In the genomic region with DNA sequence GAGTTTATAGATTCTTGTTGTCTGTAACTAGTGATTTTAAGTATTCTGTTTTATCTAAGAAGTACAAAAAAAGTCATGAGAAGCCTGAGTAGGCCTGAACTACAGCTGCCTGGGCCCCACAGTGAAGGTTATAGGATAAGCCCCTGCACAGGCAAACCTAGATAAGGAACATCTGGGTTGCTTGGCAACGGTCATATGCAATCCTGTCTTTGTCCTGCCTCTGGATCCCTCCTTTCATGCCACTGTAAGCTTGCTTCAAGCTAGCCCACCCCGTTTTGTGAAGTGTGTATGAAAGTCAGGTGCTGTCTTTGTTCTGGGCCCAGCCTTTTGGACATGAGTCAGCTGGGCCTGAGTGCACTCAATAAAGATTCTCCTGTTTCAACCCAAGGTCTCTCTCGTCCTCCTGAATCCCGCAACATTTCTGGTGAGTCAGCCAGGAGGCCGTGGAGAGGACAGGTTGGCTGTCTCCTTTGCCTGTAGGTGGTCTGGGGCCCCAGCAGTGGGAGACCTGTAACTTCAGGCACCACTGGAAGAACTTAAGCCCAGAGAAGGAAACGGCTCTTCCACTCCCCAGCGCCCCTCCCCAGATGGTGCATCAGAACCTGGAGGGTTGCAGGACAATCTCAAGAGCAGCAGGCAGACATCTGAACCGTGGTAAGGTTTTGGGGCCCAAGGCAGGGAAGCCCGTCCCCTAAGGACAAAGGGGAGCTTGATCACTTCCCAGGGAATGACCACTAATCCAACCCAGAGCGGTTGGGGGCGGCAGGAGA, we compare ENCODE assay signal across 16 cellular contexts. TPM values are rescaled to one million over a fixed set of nuclear protein-coding genes. Genes with fewer than 3 reads are reported as not detected.
DNase-seq lines count a peak whose midpoint lies in the region; ATAC-seq and TF ChIP-seq lines count a peak whose summit lies in the region.
"Had no signal": no experiment of that assay in that cellular context is flagged by ENCODE, and none has a peak within 500 bp of the region (broad histone marks: within the 10 kb centered on the region; RNA-seq: fewer than 3 reads in every experiment).

No MANE protein-coding gene starts in this region.

- no peak for TF ChIP-seq RAD21 in SK-N-SH (IDR thresholded peaks at IDR 0.05; ENCODE audit: low read length)

- H3K27me3 ChIP-seq in heart right ventricle (no peaks in the 10 kb centered on the region), SK-N-SH (ENCODE audit: insufficient read depth) (no peaks in the 10 kb centered on the region), tibial nerve (no peaks in the 10 kb centered on the region), prostate gland (replicated peaks; ENCODE audit: insufficient read depth) (no peaks in the 10 kb centered on the region)
- H3K27me3 ChIP-seq: transverse colon had no signal

- H4K20me1 ChIP-seq in SK-N-SH (ENCODE audit: insufficient read depth) = no peaks in the 10 kb centered on the region

- H3K9me2 ChIP-seq in SK-N-SH = no peaks in the 10 kb centered on the region

- WGBS in heart right ventricle, 2 donors = 77% methylated on average over 11 of the region's 11 CpGs
- WGBS in SK-N-SH (ENCODE audit: low lambda C conversion rate) = 63% methylated on average over 9 of the region's 11 CpGs
- WGBS in tibial nerve, 2 donors = 63 to 75% methylated on average over 11 of the region's 11 CpGs
- 82% methylated on average over 11 of the region's 11 CpGs for WGBS in prostate gland

- H3K36me3 ChIP-seq in heart right ventricle (no peaks in the 10 kb centered on the region), SK-N-SH (replicated peaks in 1 of 2; ENCODE audit: control insufficient read depth in 1 of 2, insufficient read depth in 2 of 2, low read length in 1 of 2) (no peaks in the 10 kb centered on the region), tibial nerve (no peaks in the 10 kb centered on the region), prostate gland (no peaks in the 10 kb centered on the region)
- H3K36me3 ChIP-seq: transverse colon had no signal

- no peak overlapping the region for H3K4me2 ChIP-seq in SK-N-SH

- CTCF ChIA-PET in SK-N-SH (lab: Yijun Ruan, JAX) = interaction anchor here (1.1 to 1.9 kb wide), 2 partner anchors 9 to 1275 kb away, joined by 3 to 11 read pairs; a partner anchor contains a TSS

- H3K4me3 ChIP-seq in heart right ventricle (peak overlapping the region in 6 of 10 donors; percentile 45 to 59 (median 54)), SK-N-SH (ENCODE audit: low read depth in 2 of 2, low read length in 1 of 2) (no peak overlapping the region; a peak in 1 of 4 replicates), fibroblast of pulmonary artery (replicated peaks; ENCODE audit: low read depth, low read length) (no peak overlapping the region), tibial nerve (peak overlapping the region in 3 of 4 donors; percentile 14 to 56 (median 37)), prostate gland (no peak overlapping the region)

- no peaks in the 10 kb centered on the region for H3K79me2 ChIP-seq in SK-N-SH (ENCODE audit: insufficient read depth)
- H3K79me2 ChIP-seq: parathyroid adenoma had no signal

- POLR2A ChIA-PET in SK-N-SH (lab: Yijun Ruan, JAX) = interaction anchor here (1.1 kb wide), 1 partner anchor 31 kb away, joined by 7 read pairs; a partner anchor contains a TSS

- no peak overlapping the region for H3K27ac ChIP-seq in heart right ventricle
- peak overlapping the region in 1 of 2 experiments; percentile 72; a peak in 2 of 4 replicates for H3K27ac ChIP-seq in SK-N-SH (ENCODE audit: low read depth in 2 of 2, low read length in 1 of 2)
- peak overlapping the region in 2 of 4 donors; percentile 45 to 66 for H3K27ac ChIP-seq in tibial nerve
- no peak overlapping the region for H3K27ac ChIP-seq in prostate gland
- H3K27ac ChIP-seq: parathyroid adenoma, transverse colon had no signal

- TF ChIP-seq CTCF in heart right ventricle (IDR thresholded peaks at IDR 0.05) (no peak), SK-N-SH (IDR thresholded peaks at IDR 0.05) (no peak), fibroblast of pulmonary artery (IDR thresholded peaks at IDR 0.05; ENCODE audit: low read length, missing control alignments) (no peak), tibial nerve (IDR thresholded peaks at IDR 0.05) (no peak), prostate gland (IDR thresholded peaks at IDR 0.05) (no peak)

- intact Hi-C loops in heart right ventricle (cut with DNase I) (loop anchor here in 2 of 10 donors (10.0 kb wide), 2 partner anchors 187 to 683 kb away; no protein-coding TSS in a partner anchor), cardiac septum (cut with DNase I) (no loop called here), prostate gland (cut with DNase I) (no loop called here)

- DNase-seq in heart right ventricle (no peak), cardiac septum (ENCODE audit: low spot score) (no peak), SK-N-SH (peak; percentile 30), fibroblast of pulmonary artery (ENCODE audit: low read depth) (peak; percentile 67), tibial nerve (ENCODE audit: low spot score in 2 of 2) (no peak), prostate gland (ENCODE audit: low spot score) (no peak)
- DNase-seq: activated CD4-positive, alpha-beta memory T cell treated with anti-CD3 and anti-CD28 coated beads, Interleukin-2, amount 10 ng/mL, durations not matched to agents 7 days and 5 days; activated naive CD8-positive, alpha-beta T cell treated with anti-CD3 and anti-CD28 coated beads for 36 hours; AML-193; kidney; NCI-H2029; SHP77 treated with DMSO at 0.1 percent for 48 hours; transverse colon had no signal

- no peak for ATAC-seq in heart right ventricle
- no peak for ATAC-seq in GM18861 (IDR thresholded peaks at IDR 0.05; ENCODE audit: unreplicated experiment)
- ATAC-seq in GM21576 (IDR thresholded peaks at IDR 0.05; ENCODE audit: unreplicated experiment) = no peak

- TF ChIP-seq EP300 in SK-N-SH (IDR thresholded peaks at IDR 0.05; ENCODE audit: borderline replicate concordance in 1 of 2, low read depth in 1 of 2, low read length in 1 of 2) (no peak), tibial nerve (IDR thresholded peaks at IDR 0.05) (no peak)

- H3K9me3 ChIP-seq in heart right ventricle = no peaks in the 10 kb centered on the region
- H3K9me3 ChIP-seq in SK-N-SH = peaks cover 6% of the 10 kb centered on the region; the same call in 1 of the 2 replicates
- peaks cover 0 to 4% (median 0%) of the 10 kb centered on the region in 4 donors for H3K9me3 ChIP-seq in tibial nerve
- H3K9me3 ChIP-seq in prostate gland = no peaks in the 10 kb centered on the region
- H3K9me3 ChIP-seq: transverse colon had no signal

- H3K4me1 ChIP-seq in heart right ventricle (peaks cover 0 to 33% (median 22%) of the 10 kb centered on the region in 9 donors), SK-N-SH (ENCODE audit: control insufficient read depth in 1 of 2, insufficient read depth in 2 of 2, low read depth in 1 of 2, low read length in 1 of 2) (peaks cover 0 to 28% of the 10 kb centered on the region in 2 experiments; a peak in 2 of 4 replicates), tibial nerve (peaks cover 0 to 22% (median 0%) of the 10 kb centered on the region in 4 donors), prostate gland (replicated peaks) (no peaks in the 10 kb centered on the region)
- H3K4me1 ChIP-seq: parathyroid adenoma had no signal

- no peak overlapping the region for H2AFZ ChIP-seq in SK-N-SH (ENCODE audit: low read depth)
- H2AFZ ChIP-seq: parathyroid adenoma had no signal

- TF ChIP-seq POLR2A in tibial nerve (IDR thresholded peaks at IDR 0.05) (no peak), prostate gland (IDR thresholded peaks at IDR 0.05) (no peak)

- H3K9ac ChIP-seq in SK-N-SH = no peak overlapping the region
- H3K9ac ChIP-seq: parathyroid adenoma had no signal

- H3F3A ChIP-seq in SK-N-SH (replicated peaks; ENCODE audit: insufficient read depth) = no peaks in the 10 kb centered on the region

TF ChIP-seq in SK-N-SH, 30 proteins besides CTCF, POLR2A, EP300 and RAD21:
- no peak for TF ChIP-seq SIN3A (IDR thresholded peaks at IDR 0.05; ENCODE audit: borderline replicate concordance, low read depth, low read length)
- TF ChIP-seq ELF1 (IDR thresholded peaks at IDR 0.05) = no peak
- peak; percentile 10; the same call in 1 of the 2 replicates for TF ChIP-seq GATA2 (CRISPR knock-in tag; IDR thresholded peaks at IDR 0.05)
- TF ChIP-seq FOXM1 (IDR thresholded peaks at IDR 0.05; ENCODE audit: low read depth) = no peak
- TF ChIP-seq, protein P1, sequence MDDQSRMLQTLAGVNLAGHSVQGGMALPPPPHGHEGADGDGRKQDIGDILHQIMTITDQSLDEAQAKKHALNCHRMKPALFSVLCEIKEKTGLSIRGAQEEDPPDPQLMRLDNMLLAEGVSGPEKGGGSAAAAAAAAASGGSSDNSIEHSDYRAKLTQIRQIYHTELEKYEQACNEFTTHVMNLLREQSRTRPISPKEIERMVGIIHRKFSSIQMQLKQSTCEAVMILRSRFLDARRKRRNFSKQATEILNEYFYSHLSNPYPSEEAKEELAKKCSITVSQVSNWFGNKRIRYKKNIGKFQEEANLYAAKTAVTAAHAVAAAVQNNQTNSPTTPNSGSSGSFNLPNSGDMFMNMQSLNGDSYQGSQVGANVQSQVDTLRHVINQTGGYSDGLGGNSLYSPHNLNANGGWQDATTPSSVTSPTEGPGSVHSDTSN (IDR thresholded peaks at IDR 0.05) = no peak
- TF ChIP-seq JUND (IDR thresholded peaks at IDR 0.05) = no peak
- no peak for TF ChIP-seq MXI1 (IDR thresholded peaks at IDR 0.05; ENCODE audit: low read depth, low read length)

RNA-seq across cellular contexts. Expression of a gene that starts 8.2 kb away (rescaled TPM):
- total RNA-seq in heart right ventricle = 1 to 10 TPM in 7 of 10 donors, under 1 TPM in 3; 0.80 to 2.2 (median 1.6) TPM
- polyA plus RNA-seq in heart right ventricle = under 1 TPM; 0.10 to 0.51 TPM
- total RNA-seq in cardiac septum = 3.9 TPM
- not detected in 2 replicates for polyA plus RNA-seq in SK-N-SH (2012; rRNA removed)
- not detected in 2 replicates for polyA plus RNA-seq in SK-N-SH (2012; cell fraction: cytosol; rRNA removed)
- not detected in 2 replicates for polyA plus RNA-seq in SK-N-SH (2012; cell fraction: nucleus; rRNA removed)
- total RNA-seq in tibial nerve = not detected
- under 1 TPM in 1 of 2 donors, not detected in 1; 0.91 TPM for total RNA-seq in prostate gland
- total RNA-seq: activated CD4-positive, alpha-beta memory T cell treated with anti-CD3 and anti-CD28 coated beads, Interleukin-2, amount 10 ng/mL, durations not matched to agents 7 days and 5 days; activated naive CD8-positive, alpha-beta T cell treated with anti-CD3 and anti-CD28 coated beads for 36 hours; transverse colon had no signal

RNA-seq across cellular contexts. Expression of a gene that starts 30.7 kb away (rescaled TPM):
- 1 to 10 TPM in 6 of 10 donors, under 1 TPM in 4; 0.82 to 3.3 (median 1.5) TPM for total RNA-seq in heart right ventricle
- polyA plus RNA-seq in heart right ventricle = 1 to 10 TPM in 1 of 2 donors, under 1 TPM in 1; 0.44 to 1.3 TPM
- total RNA-seq in cardiac septum = 1.4 TPM
- 1.0 and 1.1 TPM in 2 replicates for polyA plus RNA-seq in SK-N-SH (2012; rRNA removed)
- 1.5 TPM in 2 replicates for polyA plus RNA-seq in SK-N-SH (2012; cell fraction: cytosol; rRNA removed)
- 0.56 and 1.3 TPM in 2 replicates for polyA plus RNA-seq in SK-N-SH (2012; cell fraction: nucleus; rRNA removed)
- 10 to 100 TPM in 2 of 4 donors, 1 to 10 TPM in 2; 4.5 to 12.6 (median 8.7) TPM for total RNA-seq in tibial nerve
- total RNA-seq in prostate gland = 1 to 10 TPM; 5.2 to 6.3 TPM

Comparison
In these comparisons a context has a peak if more than half of its experiments do, and no peak if none do; other contexts are left out.
1. DNase-seq: peak in SK-N-SH (single experiment) and fibroblast of pulmonary artery (single experiment); none in heart right ventricle (0 of 2), cardiac septum (single experiment), tibial nerve (0 of 2) and prostate gland (single experiment).
2. H3K4me3 ChIP-seq: peak in heart right ventricle (6 of 10) and tibial nerve (3 of 4); none in SK-N-SH (0 of 2), fibroblast of pulmonary artery (single experiment) and prostate gland (0 of 2).